8 cellular contexts compared by ENCODE assay signal in the genomic region with DNA sequence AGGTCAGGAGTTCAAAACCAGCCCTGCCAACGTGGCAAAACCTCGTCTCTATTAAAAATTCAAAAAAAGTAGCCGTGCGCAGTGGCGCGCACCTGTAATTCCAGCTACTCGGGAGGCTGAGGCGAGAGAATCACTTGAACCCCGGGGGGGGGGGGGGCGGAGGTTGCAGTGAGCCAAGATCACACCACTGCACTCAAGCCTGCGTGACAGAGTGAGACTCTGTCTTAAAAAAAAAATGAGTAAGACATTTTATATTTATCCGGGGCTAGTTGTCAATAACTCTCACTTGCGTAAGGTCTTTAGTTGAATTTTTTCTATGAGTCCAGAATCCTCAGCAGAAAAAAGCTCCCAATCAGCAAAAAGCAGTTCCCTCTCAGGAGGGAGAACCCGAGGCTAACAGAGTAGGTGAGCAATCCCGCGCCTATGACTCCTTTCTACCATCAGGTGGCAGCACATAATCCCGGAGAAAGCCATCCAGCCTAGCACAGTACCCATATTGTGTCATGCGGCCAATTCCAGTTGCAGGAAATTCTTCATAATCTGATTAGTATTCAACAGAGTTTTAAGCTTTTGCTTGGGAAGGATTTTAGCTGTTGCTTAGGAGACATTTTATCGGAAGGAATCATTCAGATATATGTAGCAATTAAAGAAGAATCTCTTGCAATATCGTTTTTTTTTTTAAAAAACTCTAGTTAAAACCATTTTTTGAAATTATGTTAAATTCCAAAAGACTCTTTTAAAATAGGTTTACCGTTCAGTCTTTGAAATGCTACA. TPM values are rescaled to one million over a fixed set of nuclear protein-coding genes. Genes with fewer than 3 reads are reported as not detected.
A peak's percentile ranks its signal among the peaks of the same experiment; 100 is the strongest.
DNase-seq lines count a peak whose midpoint lies in the region; ATAC-seq and TF ChIP-seq lines count a peak whose summit lies in the region.

No MANE protein-coding gene starts in this region.

- no peaks in the 10 kb centered on the region for H3K79me2 ChIP-seq in SU-DHL-6 (ENCODE audit: insufficient read depth, low read length)

- H3K9me2 ChIP-seq in SU-DHL-6 (replicated peaks; ENCODE audit: insufficient read depth, low read length), result no peaks in the 10 kb centered on the region

- no peak overlapping the region for H3K9ac ChIP-seq in SU-DHL-6 (ENCODE audit: low read length)

- H3K36me3 ChIP-seq in SU-DHL-6 (ENCODE audit: low read length), result no peaks in the 10 kb centered on the region

- intact Hi-C loops in cardiac septum (cut with DNase I), result loop anchor here (1.0 kb wide), 1 partner anchor 80 kb away; the partner anchor contains the start of gene IDH1

- no peaks in the 10 kb centered on the region for H3K27me3 ChIP-seq in SU-DHL-6 (ENCODE audit: low read length)

- no peak overlapping the region for H2AFZ ChIP-seq in SU-DHL-6 (ENCODE audit: low read depth, low read length, severe bottlenecking)

- in situ Hi-C loops in GM13977 (cut with MboI; ENCODE audit: low pct_unique_long_range_greater_than_20kb, low sequenced_read_pairs, unreplicated experiment), result no loop called here

- H3K9me3 ChIP-seq in SU-DHL-6 (ENCODE audit: insufficient read depth, low read length), result no peaks in the 10 kb centered on the region

- H3K4me2 ChIP-seq in SU-DHL-6 (ENCODE audit: low read depth, low read length, poor library complexity, severe bottlenecking), result no peak overlapping the region

- ATAC-seq in HG02678 (IDR thresholded peaks at IDR 0.05; ENCODE audit: unreplicated experiment), result peak; percentile 99

- no peaks in the 10 kb centered on the region for H3F3A ChIP-seq in SU-DHL-6 (ENCODE audit: insufficient read depth)

- no peak overlapping the region for H3K27ac ChIP-seq in SU-DHL-6 (ENCODE audit: low read depth, low read length)

- H3K4me3 ChIP-seq in SU-DHL-6 (ENCODE audit: insufficient read depth, low read length, poor library complexity, severe bottlenecking), result no peak overlapping the region

- no peaks in the 10 kb centered on the region for H4K20me1 ChIP-seq in SU-DHL-6 (ENCODE audit: low read depth, low read length)

- peak; percentile 81 for TF ChIP-seq CTCF in GM13977 (IDR thresholded peaks at IDR 0.05; ENCODE audit: extremely low read depth, insufficient read depth, missing control alignments)
- TF ChIP-seq CTCF in SU-DHL-6 (IDR thresholded peaks at IDR 0.05; ENCODE audit: insufficient read depth, low read length, poor library complexity, severe bottlenecking), result peak; percentile 61

- DNase-seq in GM13977 (ENCODE audit: low spot score), result peak; percentile 79
- peak; percentile 67 for DNase-seq in NCI-H1092 treated with DMSO at 0.1 percent for 48 hours (lab: John Stamatoyannopoulos, UW)
- DNase-seq in activated naive CD8-positive, alpha-beta T cell treated with anti-CD3 and anti-CD28 coated beads, Interleukin-2, amount 50 U/mL, for 16 hours (ENCODE audit: low read depth, low spot score), result peak; percentile 18
- peak; percentile 80 for DNase-seq in cardiac septum (ENCODE audit: low spot score)
- peak; percentile 84 for DNase-seq in putamen (ENCODE audit: low spot score)
- no peak for DNase-seq in cortex of kidney (lab: John Stamatoyannopoulos, UW)

RNA-seq across cellular contexts. Expression of gene CRYGA, which starts 11.9 kb away (rescaled TPM):
- total RNA-seq in cardiac septum, result not detected

RNA-seq across cellular contexts. Expression of gene C2orf80, which starts 14.6 kb away (rescaled TPM):
- not detected for total RNA-seq in cardiac septum

RNA-seq across cellular contexts. Expression of gene CRYGB, which starts 29.3 kb away (rescaled TPM):
- not detected for total RNA-seq in cardiac septum

RNA-seq across cellular contexts. Expression of gene CRYGC, which starts 45.6 kb away (rescaled TPM):
- total RNA-seq in cardiac septum, result not detected

RNA-seq across cellular contexts. Expression of gene CRYGD, which starts 50.9 kb away (rescaled TPM):
- total RNA-seq in cardiac septum, result not detected
